ENCODE assay signal across 8 cellular contexts in the genomic region with DNA sequence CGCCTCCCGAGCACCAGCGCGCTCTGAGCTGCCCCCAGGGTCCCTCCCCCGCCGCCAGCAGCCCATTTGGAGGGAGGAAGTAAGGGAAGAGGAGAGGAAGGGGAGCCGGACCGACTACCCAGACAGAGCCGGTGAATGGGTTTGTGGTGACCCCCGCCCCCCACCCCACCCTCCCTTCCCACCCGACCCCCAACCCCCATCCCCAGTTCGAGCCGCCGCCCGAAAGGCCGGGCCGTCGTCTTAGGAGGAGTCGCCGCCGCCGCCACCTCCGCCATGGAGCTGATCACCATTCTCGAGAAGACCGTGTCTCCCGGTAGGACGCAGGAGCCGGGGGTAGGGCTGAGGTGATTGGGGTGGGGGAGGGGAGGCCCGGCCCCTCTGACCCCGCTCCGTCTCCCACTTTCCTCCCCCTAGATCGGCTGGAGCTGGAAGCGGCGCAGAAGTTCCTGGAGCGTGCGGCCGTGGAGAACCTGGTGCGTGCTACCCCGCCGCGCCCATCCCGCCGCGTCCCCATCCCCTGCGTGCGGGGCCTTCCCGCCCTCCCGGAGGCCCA. TPM values are rescaled to one million over a fixed set of nuclear protein-coding genes. Genes with fewer than 3 reads are reported as not detected.
A peak's percentile ranks its signal among the peaks of the same experiment; 100 is the strongest.
DNase-seq lines count a peak whose midpoint lies in the region; ATAC-seq and TF ChIP-seq lines count a peak whose summit lies in the region.

No MANE protein-coding gene starts in this region.

- intact Hi-C loops in CD8-positive, alpha-beta T cell (cut with DNase I, micrococcal nuclease), result loop anchor here (1.0 to 10.0 kb wide), 8 partner anchors 10 to 461 kb away; a partner anchor contains a TSS

- peak overlapping the region; percentile 96 for H2AK5ac ChIP-seq in neuronal stem cell (ENCODE audit: low read depth, low read length)

- H3K4me3 Mint-ChIP-seq in CD8-positive, alpha-beta T cell, result peak overlapping the region; percentile 100
- H3K4me3 Mint-ChIP-seq in T-helper 2 cell treated with Interferon-gamma antibody and Interleukin-4, amounts not matched to agents 5 μg/mL and 100 μg/mL, for 36 hours, result peak overlapping the region; percentile 90

- H3K4me2 ChIP-seq in neuronal stem cell (ENCODE audit: insufficient read depth, low read length, poor library complexity, severe bottlenecking), result peak overlapping the region; percentile 41

- peak overlapping the region; percentile 32 for H2BK15ac ChIP-seq in neuronal stem cell (ENCODE audit: low read length)

- no peak for TF ChIP-seq CTCF in CD8-positive, alpha-beta T cell (IDR thresholded peaks at IDR 0.05)
- no peak for TF ChIP-seq CTCF in epithelial cell of esophagus (IDR thresholded peaks at IDR 0.05; ENCODE audit: insufficient read depth, low read depth, low read length, missing control alignments)

- H3K4me1 Mint-ChIP-seq in CD8-positive, alpha-beta T cell (ENCODE audit: low read depth), result peaks cover 54% of the 10 kb centered on the region
- H3K4me1 Mint-ChIP-seq in T-helper 2 cell treated with Interferon-gamma antibody and Interleukin-4, amounts not matched to agents 5 μg/mL and 100 μg/mL, for 36 hours (ENCODE audit: low read depth), result peaks cover 44% of the 10 kb centered on the region

- CTCF ChIA-PET in CD8-positive, alpha-beta T cell (lab: Charles Lee), result interaction anchor here (0.5 to 6.0 kb wide), 11 partner anchors 14 to 580 kb away, joined by 3 to 46 read pairs (median 3); a partner anchor contains a TSS

- WGBS in neuronal stem cell (ENCODE audit: extremely low coverage in 2 of 2, insufficient read length in 2 of 2, insufficient replicate concordance in 1 of 2), 2 donors, result no CpG with 5 or more reads among the region's 48 CpGs

- H3K27me3 Mint-ChIP-seq in CD8-positive, alpha-beta T cell (ENCODE audit: low read depth), result no peaks in the 10 kb centered on the region
- no peaks in the 10 kb centered on the region for H3K27me3 Mint-ChIP-seq in T-helper 2 cell treated with Interferon-gamma antibody and Interleukin-4, amounts not matched to agents 5 μg/mL and 100 μg/mL, for 36 hours (ENCODE audit: low read depth)

- H3K36me3 ChIP-seq in CD8-positive, alpha-beta T cell (ENCODE audit: insufficient read depth, low read length), result peaks cover 13% of the 10 kb centered on the region
- H3K36me3 ChIP-seq in HAP-1 (replicated peaks) (peaks cover 44% of the 10 kb centered on the region), neuronal stem cell (replicated peaks in 1 of 2; ENCODE audit: control insufficient read depth in 2 of 2, insufficient read depth in 2 of 2, low read length in 2 of 2) (peaks cover 18 to 44% of the 10 kb centered on the region in 2 donors)

- no peaks in the 10 kb centered on the region for H3K27me3 ChIP-seq in CD8-positive, alpha-beta T cell (ENCODE audit: insufficient read depth, low read length)
- H3K27me3 ChIP-seq in HAP-1 (ENCODE audit: low read depth) (no peaks in the 10 kb centered on the region), neuronal stem cell (ENCODE audit: control insufficient read depth in 3 of 3, insufficient read depth in 3 of 3, low read depth in 1 of 3, low read length in 3 of 3) (no peaks in the 10 kb centered on the region)

- H3K9ac ChIP-seq in neuronal stem cell (ENCODE audit: low read depth, low read length, poor library complexity), result peak overlapping the region; percentile 98

- H3K27ac Mint-ChIP-seq in CD8-positive, alpha-beta T cell, result peak overlapping the region; percentile 99
- peak overlapping the region; percentile 98 for H3K27ac Mint-ChIP-seq in T-helper 2 cell treated with Interferon-gamma antibody and Interleukin-4, amounts not matched to agents 5 μg/mL and 100 μg/mL, for 36 hours

- peaks cover 3% of the 10 kb centered on the region for H3K79me1 ChIP-seq in neuronal stem cell (ENCODE audit: low read depth, low read length)

- H4K91ac ChIP-seq in neuronal stem cell (ENCODE audit: low read depth, low read length, poor library complexity), result no peak overlapping the region

- no peaks in the 10 kb centered on the region for H3K9me3 ChIP-seq in CD8-positive, alpha-beta T cell (ENCODE audit: low read length)
- no peaks in the 10 kb centered on the region for H3K9me3 ChIP-seq in HAP-1
- no peaks in the 10 kb centered on the region for H3K9me3 ChIP-seq in neuronal stem cell (replicated peaks in 1 of 2; ENCODE audit: control insufficient read depth in 2 of 2, insufficient read depth in 1 of 2, low read depth in 1 of 2, low read length in 2 of 2)

- no peak overlapping the region for H3K14ac ChIP-seq in neuronal stem cell (ENCODE audit: low read length)

- H3K18ac ChIP-seq in neuronal stem cell (ENCODE audit: low read length), result peak overlapping the region; percentile 96

- H2BK120ac ChIP-seq in neuronal stem cell (ENCODE audit: low read depth, low read length), result peak overlapping the region; percentile 53

- H3K36me3 Mint-ChIP-seq in CD8-positive, alpha-beta T cell, result peaks cover 42% of the 10 kb centered on the region
- H3K36me3 Mint-ChIP-seq in T-helper 2 cell treated with Interferon-gamma antibody and Interleukin-4, amounts not matched to agents 5 μg/mL and 100 μg/mL, for 36 hours (ENCODE audit: low read depth), result peaks cover 47% of the 10 kb centered on the region

- H3K4me1 ChIP-seq in CD8-positive, alpha-beta T cell (ENCODE audit: insufficient read depth, low read length), result peaks cover 48% of the 10 kb centered on the region
- H3K4me1 ChIP-seq in HAP-1, result peaks cover 28% of the 10 kb centered on the region
- peaks cover 0 to 9% of the 10 kb centered on the region in 2 donors for H3K4me1 ChIP-seq in neuronal stem cell (ENCODE audit: control insufficient read depth in 2 of 2, insufficient read depth in 1 of 2, low read depth in 1 of 2, low read length in 2 of 2)

- peak overlapping the region; percentile 75 for H3K27ac ChIP-seq in CD8-positive, alpha-beta T cell (ENCODE audit: low read depth, low read length)
- peak overlapping the region; percentile 94 for H3K27ac ChIP-seq in neuronal stem cell (replicated peaks; ENCODE audit: low read length)

- DNase-seq in CD8-positive, alpha-beta T cell, result peak in 2 of 7 experiments; percentile 55 to 74
- DNase-seq in HAP-1 (ENCODE audit: low spot score in 2 of 2), result no peak
- DNase-seq in T-helper 2 cell treated with Interferon-gamma antibody and Interleukin-4, amounts not matched to agents 5 μg/mL and 100 μg/mL, for 36 hours (ENCODE audit: low spot score), result no peak
- peak; percentile 58 for DNase-seq in epithelial cell of esophagus (ENCODE audit: low read depth)
- DNase-seq in neuronal stem cell (ENCODE audit: low spot score), result peak; percentile 67
- no peak for DNase-seq in kidney glomerular epithelial cell (lab: John Stamatoyannopoulos, UW)
- no peak for DNase-seq in NCI-H1417 (lab: John Stamatoyannopoulos, UW)

- POLR2A ChIA-PET in CD8-positive, alpha-beta T cell (lab: Charles Lee), result interaction anchor here (0.6 to 3.3 kb wide), 15 partner anchors 9 to 1113 kb away, joined by 3 to 32 read pairs (median 4); a partner anchor contains a TSS

- H3K4ac ChIP-seq in neuronal stem cell (ENCODE audit: low read length), result peak overlapping the region; percentile 42

- H3K23ac ChIP-seq in neuronal stem cell (ENCODE audit: low read depth, low read length, poor library complexity), result peak overlapping the region; percentile 58

- peak overlapping the region; percentile 70 for H3K4me3 ChIP-seq in CD8-positive, alpha-beta T cell (ENCODE audit: low read depth, low read length)
- H3K4me3 ChIP-seq in HAP-1 (peak overlapping the region; percentile 81), epithelial cell of esophagus (ENCODE audit: low read length) (peak overlapping the region; percentile 67), neuronal stem cell (ENCODE audit: low read length in 2 of 2) (peak overlapping the region; percentile 62 to 91)

- peak overlapping the region; percentile 35 for H2BK5ac ChIP-seq in neuronal stem cell (ENCODE audit: low read length)

- no peak overlapping the region for H2BK12ac ChIP-seq in neuronal stem cell (ENCODE audit: low read length)

- no peaks in the 10 kb centered on the region for H3K9me3 Mint-ChIP-seq in CD8-positive, alpha-beta T cell
- H3K9me3 Mint-ChIP-seq in T-helper 2 cell treated with Interferon-gamma antibody and Interleukin-4, amounts not matched to agents 5 μg/mL and 100 μg/mL, for 36 hours, result no peaks in the 10 kb centered on the region

- in situ Hi-C loops in HAP-1 (cut with MboI; ENCODE audit: low sequenced_read_pairs), result loop anchor here (25.0 kb wide), 1 partner anchor 938 kb away; no protein-coding TSS in a partner anchor

- ATAC-seq in CD8-positive, alpha-beta T cell, result peak; percentile 5
- no peak for ATAC-seq in GM18520 (IDR thresholded peaks at IDR 0.05; ENCODE audit: unreplicated experiment)

- H2AFZ ChIP-seq in neuronal stem cell (ENCODE audit: low read length), result peak overlapping the region; percentile 85

- H4K8ac ChIP-seq in neuronal stem cell (ENCODE audit: low read depth, low read length), result peak overlapping the region; percentile 57

RNA-seq across cellular contexts. Expression of a gene that starts 0.3 kb away (rescaled TPM):
- total RNA-seq in CD8-positive, alpha-beta T cell, result 100 to 1,000 TPM; 170 to 173 TPM
- polyA plus RNA-seq in neuronal stem cell (2013, experiment 1 of 2), result 208 TPM
- 239 TPM for polyA plus RNA-seq in neuronal stem cell (2013, experiment 2 of 2)

RNA-seq across cellular contexts. Expression of a gene that starts 43.9 kb away (rescaled TPM):
- total RNA-seq in CD8-positive, alpha-beta T cell, result 1 to 10 TPM; 5.2 TPM
- polyA plus RNA-seq in neuronal stem cell (2013, experiment 1 of 2), result 12.8 TPM
- polyA plus RNA-seq in neuronal stem cell (2013, experiment 2 of 2), result 13.4 TPM

Comparison
In these comparisons a context has a peak if more than half of its experiments do, and no peak if none do; other contexts are left out.
1. DNase-seq: peak in epithelial cell of esophagus (single experiment) and neuronal stem cell (single experiment); none in HAP-1 (0 of 2), T-helper 2 cell treated with Interferon-gamma antibody and Interleukin-4, amounts not matched to agents 5 μg/mL and 100 μg/mL, for 36 hours (single experiment), kidney glomerular epithelial cell (single experiment) and NCI-H1417 (0 of 3).
2. Peak in every context shown above with its lines, with median percentiles within 50 percentile points of each other: H3K4me3 ChIP-seq.